ENCODE assay signal across 11 cellular contexts in the genomic region with DNA sequence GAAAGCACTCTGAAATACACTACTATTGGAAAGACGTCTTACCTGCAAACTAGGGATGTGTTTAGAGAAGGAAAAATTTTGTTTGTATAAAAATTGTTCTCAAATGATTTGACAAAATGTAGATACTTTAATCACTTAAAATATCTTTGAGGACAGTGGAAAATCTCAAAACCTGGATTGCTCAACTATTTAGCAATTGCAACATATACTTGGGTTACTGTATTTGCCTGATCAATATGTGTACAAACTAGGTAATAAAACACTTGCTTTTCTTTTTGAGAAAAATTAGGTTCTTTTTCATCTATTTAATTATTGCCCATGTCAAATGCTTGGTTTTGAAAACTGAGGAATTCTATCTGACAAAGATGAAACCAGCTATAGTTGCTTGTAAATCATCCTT.
DNase-seq lines count a peak whose midpoint lies in the region; ATAC-seq, FAIRE-seq and TF ChIP-seq lines count a peak whose summit lies in the region.
"Had no signal": no experiment of that assay in that cellular context is flagged by ENCODE, and none has a peak within 500 bp of the region (broad histone marks: within the 10 kb centered on the region; RNA-seq: fewer than 3 reads in every experiment).

No MANE protein-coding gene starts in this region.

- in situ Hi-C loops in HepG2 (cut with HindIII; ENCODE audit: extremely low pct_ligation_motif_present, low pct_unique_long_range_greater_than_20kb): no loop called here

- TF ChIP-seq CTCF in HepG2 (CRISPR knock-in tag; IDR thresholded peaks at IDR 0.05): no peak

- no peak for TF ChIP-seq RAD21 in HepG2 (CRISPR knock-in tag; IDR thresholded peaks at IDR 0.05)

- no peak overlapping the region for H3K27ac ChIP-seq in HepG2 (ENCODE audit: extremely low read length, insufficient read depth, low read length)

- CTCF ChIA-PET in HepG2 (lab: Yijun Ruan, JAX; ENCODE audit: low intra/inter-chr PET ratio, low total read pairs): interaction anchor here (0.6 to 2.6 kb wide), 3 partner anchors 115 to 540 kb away, joined by 3 to 23 read pairs (median 7); no protein-coding TSS in a partner anchor

- no peak for DNase-seq in HepG2 (ENCODE audit: low spot score)
- DNase-seq in DMS53 treated with DMSO at 0.1 percent for 48 hours (lab: John Stamatoyannopoulos, UW; ENCODE audit: unreplicated experiment): no peak
- no peak for DNase-seq in stimulated activated CD4-positive, alpha-beta T cell treated with anti-CD3 and anti-CD28 coated beads, Interleukin-15, amount 100 ng/mL, for 24 hours
- DNase-seq: CD8-positive, alpha-beta T cell; H9 had no signal

- no peak overlapping the region for H3K4me3 ChIP-seq in HepG2 (replicated peaks in 1 of 3; ENCODE audit: insufficient read depth in 1 of 3, low read depth in 2 of 3, low read length in 3 of 3)
- H3K4me3 ChIP-seq: GM23338 had no signal

- ATAC-seq in GM18870 (IDR thresholded peaks at IDR 0.05; ENCODE audit: unreplicated experiment) (peak; percentile 7), HG02798 (IDR thresholded peaks at IDR 0.05; ENCODE audit: poor library complexity, unreplicated experiment) (peak; percentile 12), HepG2 (peak; percentile 56), HG03439 (IDR thresholded peaks at IDR 0.05; ENCODE audit: unreplicated experiment) (no peak)
- ATAC-seq: CD8-positive, alpha-beta T cell had no signal

- intact Hi-C loops in HepG2 (cut with micrococcal nuclease; ENCODE audit: unreplicated experiment): loop anchor here (1.0 to 2.0 kb wide), 5 partner anchors 115 to 541 kb away; no protein-coding TSS in a partner anchor

- TF ChIP-seq POLR2A in HepG2 (IDR thresholded peaks at IDR 0.05; ENCODE audit: insufficient read depth in 1 of 2, low read depth in 2 of 2, low read length in 2 of 2): no peak

- no peak overlapping the region for H3K4me2 ChIP-seq in HepG2 (ENCODE audit: low read depth, low read length)
- H3K4me2 ChIP-seq: GM23338 had no signal

- H3K9me3 ChIP-seq in HepG2 (ENCODE audit: low read length): no peaks in the 10 kb centered on the region
- H3K9me3 ChIP-seq: Caco-2 had no signal

- no peaks in the 10 kb centered on the region for H3K36me3 ChIP-seq in HepG2 (replicated peaks in 1 of 2; ENCODE audit: control insufficient read depth in 1 of 2, insufficient read depth in 2 of 2, low read length in 2 of 2)

- H2AFZ ChIP-seq in HepG2 (ENCODE audit: low read length): no peak overlapping the region
- H2AFZ ChIP-seq: GM23338 had no signal

- 79% methylated on average over 1 of the region's 1 CpG for WGBS in HepG2 (ENCODE audit: low lambda C conversion rate)

- no peak overlapping the region for H3K9ac ChIP-seq in HepG2 (ENCODE audit: insufficient read depth, low read depth, low read length)

- H3K79me2 ChIP-seq in HepG2 (ENCODE audit: insufficient read depth, low read length): no peaks in the 10 kb centered on the region

- POLR2A ChIA-PET in HepG2 (lab: Yijun Ruan, JAX): no interaction called here

- no peaks in the 10 kb centered on the region for H4K20me1 ChIP-seq in HepG2 (ENCODE audit: insufficient read depth, low read length)

- H3K4me1 ChIP-seq in HepG2 (ENCODE audit: insufficient read depth, low read length): peaks cover 8% of the 10 kb centered on the region; the same call in 1 of the 2 replicates
- H3K4me1 ChIP-seq: Caco-2 had no signal

- FAIRE-seq in HepG2 (lab: Jason Lieb, UNC): no peak
- FAIRE-seq: GM12891 had no signal

- TF ChIP-seq EP300 in HepG2 (IDR thresholded peaks at IDR 0.05; ENCODE audit: low read depth in 2 of 2, low read length in 2 of 2) (no peak; a peak in 1 of 4 replicates), HepG2 (CRISPR knock-in tag; IDR thresholded peaks at IDR 0.05; ENCODE audit: borderline replicate concordance) (no peak)

- BruUV-seq in HepG2 (replicated peaks; lab: Mats Ljungman, UMichigan): no TSS peak

- H3K27me3 ChIP-seq in HepG2 (ENCODE audit: control insufficient read depth in 1 of 2, insufficient read depth in 2 of 2, low read length in 2 of 2): no peaks in the 10 kb centered on the region

TF ChIP-seq in HepG2, 621 proteins besides CTCF, POLR2A, EP300 and RAD21 (continues in another document):
- TF ChIP-seq BCL6 (CRISPR knock-in tag; IDR thresholded peaks at IDR 0.05) (0 out of 2 replicates have a peak, but pooled peaks have one; percentile 28), ONECUT2 (CRISPR knock-in tag; IDR thresholded peaks at IDR 0.05) (peak; percentile 61), HMG20A (CRISPR knock-in tag; IDR thresholded peaks at IDR 0.05; ENCODE audit: borderline replicate concordance) (0 out of 2 replicates have a peak, but pooled peaks have one; percentile 17), IKZF1 (IDR thresholded peaks at IDR 0.05) (no peak), ZBTB7A (CRISPR knock-in tag; IDR thresholded peaks at IDR 0.05) (no peak), MAFK (conservative IDR thresholded peaks at IDR 0.05 in 1 of 2, IDR thresholded peaks at IDR 0.05 in 1 of 2; ENCODE audit: low read length in 2 of 2) (no peak), GATAD2A (CRISPR knock-in tag; IDR thresholded peaks at IDR 0.05) (peak; percentile 78; the same call in 1 of the 2 replicates), CENPT (CRISPR knock-in tag; IDR thresholded peaks at IDR 0.05; ENCODE audit: low read depth) (no peak), ZNF512B (CRISPR knock-in tag; IDR thresholded peaks at IDR 0.05; ENCODE audit: borderline replicate concordance) (no peak), FOXA3 (CRISPR knock-in tag; IDR thresholded peaks at IDR 0.05) (peak; percentile 26; the same call in 1 of the 2 replicates), THAP8 (CRISPR knock-in tag; IDR thresholded peaks at IDR 0.05; ENCODE audit: borderline replicate concordance) (no peak), FOXP1 (IDR thresholded peaks at IDR 0.05) (no peak), FOXP1 (CRISPR knock-in tag; IDR thresholded peaks at IDR 0.05) (peak; percentile 41; the same call in 1 of the 2 replicates), ZNF362 (CRISPR knock-in tag; IDR thresholded peaks at IDR 0.05; ENCODE audit: borderline replicate concordance) (no peak), CEBPB (IDR thresholded peaks at IDR 0.05; ENCODE audit: borderline replicate concordance, low read depth, low read length) (peak; percentile 96), MYPOP (CRISPR knock-in tag; IDR thresholded peaks at IDR 0.05) (no peak)
- TF ChIP-seq, protein P1, sequence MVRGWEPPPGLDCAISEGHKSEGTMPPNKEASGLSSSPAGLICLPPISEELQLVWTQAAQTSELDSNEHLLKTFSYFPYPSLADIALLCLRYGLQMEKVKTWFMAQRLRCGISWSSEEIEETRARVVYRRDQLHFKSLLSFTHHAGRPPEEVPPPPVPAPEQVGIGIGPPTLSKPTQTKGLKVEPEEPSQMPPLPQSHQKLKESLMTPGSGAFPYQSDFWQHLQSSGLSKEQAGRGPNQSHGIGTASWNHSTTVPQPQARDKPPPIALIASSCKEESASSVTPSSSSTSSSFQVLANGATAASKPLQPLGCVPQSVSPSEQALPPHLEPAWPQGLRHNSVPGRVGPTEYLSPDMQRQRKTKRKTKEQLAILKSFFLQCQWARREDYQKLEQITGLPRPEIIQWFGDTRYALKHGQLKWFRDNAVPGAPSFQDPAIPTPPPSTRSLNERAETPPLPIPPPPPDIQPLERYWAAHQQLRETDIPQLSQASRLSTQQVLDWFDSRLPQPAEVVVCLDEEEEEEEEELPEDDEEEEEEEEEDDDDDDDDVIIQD (CRISPR knock-in tag; IDR thresholded peaks at IDR 0.05; ENCODE audit: low read depth): 0 out of 2 replicates have a peak, but pooled peaks have one; percentile 14
